ENCODE assay signal across 11 cellular contexts in the genomic region with DNA sequence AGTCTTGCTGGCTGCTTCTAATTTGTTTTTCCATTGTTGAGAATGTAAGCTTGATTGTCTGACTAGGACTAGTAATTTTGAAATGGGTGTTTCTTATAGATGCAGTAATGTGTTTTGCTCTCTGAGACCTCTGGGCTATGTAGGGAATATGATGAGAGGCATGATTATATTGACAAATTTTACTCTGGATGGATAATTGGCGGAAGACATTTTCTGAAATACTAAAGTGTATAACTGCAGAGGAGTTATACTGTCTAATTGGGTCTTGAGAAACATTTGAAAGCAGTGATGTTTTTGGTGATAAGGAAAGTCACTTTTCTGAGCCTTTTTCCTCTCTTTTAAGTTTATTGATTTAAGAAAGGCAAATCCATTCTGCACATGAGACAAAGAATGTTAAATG. TPM values are rescaled to one million over a fixed set of nuclear protein-coding genes. Genes with fewer than 3 reads are reported as not detected.
DNase-seq lines count a peak whose midpoint lies in the region; ATAC-seq and TF ChIP-seq lines count a peak whose summit lies in the region.
"Had no signal": no experiment of that assay in that cellular context is flagged by ENCODE, and none has a peak within 500 bp of the region (broad histone marks: within the 10 kb centered on the region; RNA-seq: fewer than 3 reads in every experiment).

No MANE protein-coding gene starts in this region.

- H3K9me3 ChIP-seq in SK-N-MC (ENCODE audit: low read depth, low read length) (no peaks in the 10 kb centered on the region), thoracic aorta (no peaks in the 10 kb centered on the region), testis (no peaks in the 10 kb centered on the region)

- no peak for ATAC-seq in activated naive CD4-positive, alpha-beta T cell treated with anti-CD3 and anti-CD28 coated beads, Interleukin-2, amount 50 U/mL, for 72 hours
- ATAC-seq in thoracic aorta (ENCODE audit: insufficient number of reproducible peaks, low FRiP score, low read depth), result no peak

- H3K4me1 Mint-ChIP-seq in activated naive CD4-positive, alpha-beta T cell treated with anti-CD3 and anti-CD28 coated beads for 36 hours (ENCODE audit: low read depth), result peaks cover 36% of the 10 kb centered on the region

- peak overlapping the region; percentile 93 for H3K9ac ChIP-seq in SK-N-MC (ENCODE audit: insufficient read length)

- peak overlapping the region; percentile 94 for H3K4me3 Mint-ChIP-seq in activated naive CD4-positive, alpha-beta T cell treated with anti-CD3 and anti-CD28 coated beads for 36 hours

- no peaks in the 10 kb centered on the region for H3K27me3 Mint-ChIP-seq in activated naive CD4-positive, alpha-beta T cell treated with anti-CD3 and anti-CD28 coated beads for 36 hours (ENCODE audit: low read depth)

- H3K9me3 Mint-ChIP-seq in activated naive CD4-positive, alpha-beta T cell treated with anti-CD3 and anti-CD28 coated beads for 36 hours, result no peaks in the 10 kb centered on the region
- H3K9me3 Mint-ChIP-seq in activated naive CD4-positive, alpha-beta T cell treated with anti-CD3 and anti-CD28 coated beads, Interleukin-2, amount 50 U/mL, for 72 hours, result no peaks in the 10 kb centered on the region

- peaks cover 9 to 30% of the 10 kb centered on the region in 2 donors for H3K4me1 ChIP-seq in thoracic aorta (ENCODE audit: control insufficient read depth in 1 of 2, low read depth in 2 of 2)
- H3K4me1 ChIP-seq in testis, result peaks cover 22% of the 10 kb centered on the region

- no peak for TF ChIP-seq POLR2A in testis (IDR thresholded peaks at IDR 0.05)

- H3K36me3 ChIP-seq in SK-N-MC (ENCODE audit: insufficient read depth, low read length) (0 out of 2 replicates have a peak, but pooled peaks cover 3% of the 10 kb centered on the region), thoracic aorta (no peaks in the 10 kb centered on the region), testis (ENCODE audit: low read depth, missing control alignments) (no peaks in the 10 kb centered on the region)

- CTCF ChIA-PET in activated naive CD4-positive, alpha-beta T cell treated with anti-CD3 and anti-CD28 coated beads for 36 hours (lab: Charles Lee), result interaction anchor here (0.8 to 1.2 kb wide), 4 partner anchors 131 to 1139 kb away, joined by 3 to 4 read pairs (median 3); a partner anchor contains a TSS

- H3K27me3 ChIP-seq in thoracic aorta (replicated peaks; ENCODE audit: insufficient read depth), result no peaks in the 10 kb centered on the region
- H3K27me3 ChIP-seq in testis, result no peaks in the 10 kb centered on the region

- 74 to 81% methylated on average over 1 of the region's 1 CpG for WGBS in testis, 2 donors

- TF ChIP-seq CTCF in fibroblast of pulmonary artery (IDR thresholded peaks at IDR 0.05; ENCODE audit: low read length, missing control alignments) (no peak), thoracic aorta (IDR thresholded peaks at IDR 0.05) (no peak), testis (IDR thresholded peaks at IDR 0.05) (no peak)

- H3K4me3 ChIP-seq in SK-N-MC (peak overlapping the region; percentile 88), fibroblast of pulmonary artery (replicated peaks; ENCODE audit: low read depth, low read length) (peak overlapping the region; percentile 87), thoracic aorta (peak overlapping the region; percentile 99), testis (no peak overlapping the region)

- H3K27ac ChIP-seq in SK-N-MC (no peak overlapping the region), thoracic aorta (peak overlapping the region in 1 of 2 donors; percentile 98), testis (no peak overlapping the region)

- H3K27ac Mint-ChIP-seq in activated naive CD4-positive, alpha-beta T cell treated with anti-CD3 and anti-CD28 coated beads for 36 hours, result peak overlapping the region; percentile 2
- peak overlapping the region in 1 of 2 donors; percentile 99 for H3K27ac Mint-ChIP-seq in activated naive CD4-positive, alpha-beta T cell treated with anti-CD3 and anti-CD28 coated beads, Interleukin-2, amount 50 U/mL, for 72 hours

- DNase-seq in activated naive CD4-positive, alpha-beta T cell treated with anti-CD3 and anti-CD28 coated beads for 36 hours, result no peak
- DNase-seq in activated naive CD4-positive, alpha-beta T cell treated with anti-CD3 and anti-CD28 coated beads, Interleukin-2, amount 50 U/mL, for 72 hours (ENCODE audit: low spot score in 2 of 2), result no peak
- DNase-seq in SK-N-MC (ENCODE audit: low read depth, low spot score) (no peak), fibroblast of pulmonary artery (ENCODE audit: low read depth) (no peak), thoracic aorta (ENCODE audit: low spot score) (no peak), T-helper 9 cell (no peak), testis (no peak), SK-N-DZ (ENCODE audit: low spot score) (no peak)
- DNase-seq: activated naive CD4-positive, alpha-beta T cell treated with anti-CD3 and anti-CD28 coated beads, Interleukin-2, amount 50 U/mL, for 16 hours; NCI-H526; stimulated activated naive CD4-positive, alpha-beta T cell had no signal

- peaks cover 3% of the 10 kb centered on the region for H3K36me3 Mint-ChIP-seq in activated naive CD4-positive, alpha-beta T cell treated with anti-CD3 and anti-CD28 coated beads for 36 hours (ENCODE audit: low read depth)
- peaks cover 6 to 17% of the 10 kb centered on the region in 2 donors for H3K36me3 Mint-ChIP-seq in activated naive CD4-positive, alpha-beta T cell treated with anti-CD3 and anti-CD28 coated beads, Interleukin-2, amount 50 U/mL, for 72 hours

- intact Hi-C loops in activated naive CD4-positive, alpha-beta T cell treated with anti-CD3 and anti-CD28 coated beads for 36 hours (cut with micrococcal nuclease), result loop anchor here (10.0 kb wide), 1 partner anchor 721 kb away; no protein-coding TSS in a partner anchor
- intact Hi-C loops in testis (cut with DNase I; ENCODE audit: low total_unique reads), result no loop called here

RNA-seq across cellular contexts. Expression of a gene that starts 1.8 kb away (rescaled TPM):
- total RNA-seq in activated naive CD4-positive, alpha-beta T cell treated with anti-CD3 and anti-CD28 coated beads for 36 hours, result 10 to 100 TPM; 41.2 to 44.9 TPM
- total RNA-seq in activated naive CD4-positive, alpha-beta T cell treated with anti-CD3 and anti-CD28 coated beads, Interleukin-2, amount 50 U/mL, for 72 hours, result 10 to 100 TPM; 60.8 to 74.8 TPM
- total RNA-seq in thoracic aorta (10 to 100 TPM; 51.1 to 53.1 TPM), testis (100 to 1,000 TPM in 1 of 2 donors, 10 to 100 TPM in 1; 88.0 to 103 TPM)
- 51.0 TPM for polyA plus RNA-seq in testis (ENCODE audit: insufficient read depth, low read depth, low replicate concordance)
- 37.9 and 39.9 TPM in 2 replicates for polyA plus RNA-seq in SK-N-DZ (2014; cell fraction: cytosol; rRNA removed)
- polyA plus RNA-seq in SK-N-DZ (2014; cell fraction: nucleus; rRNA removed), result 73.4 and 77.3 TPM in 2 replicates

Comparison
In these comparisons a context has a peak if more than half of its experiments do, and no peak if none do; other contexts are left out.
1. H3K4me3 ChIP-seq: peak in SK-N-MC (single experiment), fibroblast of pulmonary artery (single experiment) and thoracic aorta (single experiment); none in testis (0 of 2).